Comparison of ENCODE assay signal across 8 cellular contexts in genomic region chr14:77980475-77981321, GRCh38.
DNase-seq lines count a peak whose midpoint lies in the region; ATAC-seq and TF ChIP-seq lines count a peak whose summit lies in the region.

No MANE protein-coding gene starts in this region.

- DNase-seq in skeletal muscle cell (ENCODE audit: low read depth) (no peak), ureter (ENCODE audit: low spot score) (no peak), chondrocyte (ENCODE audit: low spot score) (no peak)
- no peak for DNase-seq in activated T-cell treated with anti-CD3 and anti-CD28 coated beads, Interleukin-2, amount 50 U/mL, for 4 hours

- no peak overlapping the region for H3K27ac Mint-ChIP-seq in activated naive CD8-positive, alpha-beta T cell
- H3K27ac Mint-ChIP-seq in chondrocyte (ENCODE audit: unreplicated experiment), result no peak overlapping the region

- H3K27me3 ChIP-seq in HUES64 (ENCODE audit: insufficient read depth, low read length), result peaks cover 22% of the 10 kb centered on the region

- H3K9me3 Mint-ChIP-seq in activated naive CD8-positive, alpha-beta T cell (ENCODE audit: low read depth), result no peaks in the 10 kb centered on the region
- no peaks in the 10 kb centered on the region for H3K9me3 Mint-ChIP-seq in activated T-cell treated with anti-CD3 and anti-CD28 coated beads, Interleukin-2, amount 50 U/mL, for 4 hours
- H3K9me3 Mint-ChIP-seq in chondrocyte (ENCODE audit: low read depth), result no peaks in the 10 kb centered on the region

- H3K9me3 ChIP-seq in HUES64 (ENCODE audit: insufficient read depth, low read depth, low read length), result no peaks in the 10 kb centered on the region

- no peaks in the 10 kb centered on the region for H3K36me3 Mint-ChIP-seq in activated naive CD8-positive, alpha-beta T cell
- no peaks in the 10 kb centered on the region for H3K36me3 Mint-ChIP-seq in activated T-cell treated with anti-CD3 and anti-CD28 coated beads, Interleukin-2, amount 50 U/mL, for 4 hours (ENCODE audit: insufficient read depth)
- no peaks in the 10 kb centered on the region for H3K36me3 Mint-ChIP-seq in chondrocyte (ENCODE audit: low read depth)

- WGBS in HUES64, result 39% methylated on average over 45 of the region's 45 CpGs

- H3K27ac ChIP-seq in HUES64 (ENCODE audit: low read depth, low read length), result no peak overlapping the region

- ATAC-seq in activated T-cell treated with anti-CD3 and anti-CD28 coated beads, Interleukin-2, amount 50 U/mL, for 4 hours, result no peak
- ATAC-seq in GM19324 (IDR thresholded peaks at IDR 0.05; ENCODE audit: low FRiP score, unreplicated experiment), result no peak

- H3K4me1 Mint-ChIP-seq in activated naive CD8-positive, alpha-beta T cell (ENCODE audit: low read depth), result peaks cover 6% of the 10 kb centered on the region
- H3K4me1 Mint-ChIP-seq in activated T-cell treated with anti-CD3 and anti-CD28 coated beads, Interleukin-2, amount 50 U/mL, for 4 hours (ENCODE audit: low read depth), result no peaks in the 10 kb centered on the region
- H3K4me1 Mint-ChIP-seq in chondrocyte (ENCODE audit: low read depth), result peaks cover 10% of the 10 kb centered on the region

- H3K27me3 Mint-ChIP-seq in activated naive CD8-positive, alpha-beta T cell, result peaks cover 18% of the 10 kb centered on the region
- peaks cover 34% of the 10 kb centered on the region for H3K27me3 Mint-ChIP-seq in activated T-cell treated with anti-CD3 and anti-CD28 coated beads, Interleukin-2, amount 50 U/mL, for 4 hours (ENCODE audit: low read depth)
- peaks cover 22% of the 10 kb centered on the region for H3K27me3 Mint-ChIP-seq in chondrocyte (ENCODE audit: low read depth)

- peaks cover 11% of the 10 kb centered on the region for H3K4me1 ChIP-seq in HUES64 (ENCODE audit: insufficient read depth, low read length)

- H3K36me3 ChIP-seq in HUES64 (ENCODE audit: insufficient read depth, low read length), result no peaks in the 10 kb centered on the region

- H3K4me3 ChIP-seq in HUES64 (ENCODE audit: low read length) (peak overlapping the region; percentile 59), iPS-11a (ENCODE audit: low read depth, low read length) (peak overlapping the region; percentile 47), skeletal muscle cell (ENCODE audit: low read depth, low read length) (peak overlapping the region; percentile 24)

- H3K9ac ChIP-seq in HUES64 (ENCODE audit: low read depth, low read length), result peak overlapping the region; percentile 49

- H3K4me3 Mint-ChIP-seq in activated naive CD8-positive, alpha-beta T cell, result peak overlapping the region; percentile 46
- no peak overlapping the region for H3K4me3 Mint-ChIP-seq in activated T-cell treated with anti-CD3 and anti-CD28 coated beads, Interleukin-2, amount 50 U/mL, for 4 hours
- no peak overlapping the region for H3K4me3 Mint-ChIP-seq in chondrocyte (ENCODE audit: unreplicated experiment)

- TF ChIP-seq CTCF in chondrocyte (IDR thresholded peaks at IDR 0.05), result no peak
